ENCODE assay signal across 11 cellular contexts in genomic region chr4:124910327-124910726, GRCh38.
"Had no signal": no experiment of that assay in that cellular context is flagged by ENCODE, and none has a peak within 500 bp of the region (broad histone marks: within the 10 kb centered on the region; RNA-seq: fewer than 3 reads in every experiment).

No MANE protein-coding gene starts in this region.

- H3K4me1 ChIP-seq: HAP-1 had no signal

- FAIRE-seq: H1, H54 had no signal

- H3K4me2 ChIP-seq: GM23338 had no signal

- H2AFZ ChIP-seq: GM23248, GM23338 had no signal

- DNase-seq: GM23248, GOT3, H7, H9, HCEC 1CT, HFFc6 had no signal

- H3K27ac ChIP-seq: GM23248 had no signal

- H3K36me3 ChIP-seq: HAP-1 had no signal

- H3K4me3 ChIP-seq: GM23248, GM23338, HAP-1 had no signal

- H3K9ac ChIP-seq: GM23248 had no signal

- ATAC-seq: GM23338, HCT116 had no signal
